ENCODE assay signal across 20 cellular contexts in genomic region chr3:117118604-117119003, GRCh38.
A peak's percentile ranks its signal among the peaks of the same experiment; 100 is the strongest.
DNase-seq lines count a peak whose midpoint lies in the region; ATAC-seq, FAIRE-seq and TF ChIP-seq lines count a peak whose summit lies in the region.
"Had no signal": no experiment of that assay in that cellular context is flagged by ENCODE, and none has a peak within 500 bp of the region (broad histone marks: within the 10 kb centered on the region; RNA-seq: fewer than 3 reads in every experiment).

No MANE protein-coding gene starts in this region.

- intact Hi-C loops in breast epithelium (cut with DNase I; ENCODE audit: low total_unique reads): no loop called here

- H3K4me1 Mint-ChIP-seq in astrocyte (ENCODE audit: low read depth, unreplicated experiment): peaks cover 3% of the 10 kb centered on the region
- peaks cover 14% of the 10 kb centered on the region for H3K4me1 Mint-ChIP-seq in mesothelial cell of epicardium
- H3K4me1 Mint-ChIP-seq: CD8-positive, alpha-beta memory T cell had no signal

- H3K4me3 Mint-ChIP-seq in astrocyte (ENCODE audit: unreplicated experiment) (no peak overlapping the region), mesothelial cell of epicardium (no peak overlapping the region)
- H3K4me3 Mint-ChIP-seq: CD8-positive, alpha-beta memory T cell had no signal

- H3K4me3 ChIP-seq in astrocyte (ENCODE audit: insufficient read depth, low read depth, low read length) (no peak overlapping the region), upper lobe of left lung (no peak overlapping the region), breast epithelium (no peak overlapping the region)
- H3K4me3 ChIP-seq: MG63 had no signal

- H3K9ac ChIP-seq in astrocyte (ENCODE audit: low read length): no peak overlapping the region

- H3K9me3 Mint-ChIP-seq in astrocyte (ENCODE audit: unreplicated experiment): no peaks in the 10 kb centered on the region
- no peaks in the 10 kb centered on the region for H3K9me3 Mint-ChIP-seq in mesothelial cell of epicardium

- ATAC-seq in upper lobe of left lung (ENCODE audit: low FRiP score in 2 of 2): no peak
- ATAC-seq: Panc1 had no signal

- DNase-seq in EL: peak; percentile 52
- peak; percentile 75 for DNase-seq in NCI-H1694 treated with DMSO at 0.1 percent for 48 hours (lab: John Stamatoyannopoulos, UW)
- DNase-seq in astrocyte (ENCODE audit: low read depth): peak; percentile 7
- DNase-seq in hepatic stellate cell (ENCODE audit: low spot score): peak; percentile 13
- no peak for DNase-seq in NCI-H510A treated with DMSO at 0.1 percent for 48 hours (lab: John Stamatoyannopoulos, UW)
- no peak for DNase-seq in upper lobe of left lung
- DNase-seq in mesothelial cell of epicardium (ENCODE audit: low spot score in 2 of 2, unreplicated experiment in 2 of 2): no peak
- DNase-seq in breast epithelium (ENCODE audit: low spot score in 2 of 2): no peak
- DNase-seq: CD8-positive, alpha-beta memory T cell; DMS79; H7; Kasumi-1; MG63; NCI-H1417; NCI-H187 treated with DMSO at 0.1 percent for 48 hours; NCI-H2107 had no signal

- H3K27ac Mint-ChIP-seq in astrocyte (ENCODE audit: unreplicated experiment) (no peak overlapping the region), mesothelial cell of epicardium (no peak overlapping the region)
- H3K27ac Mint-ChIP-seq: CD8-positive, alpha-beta memory T cell had no signal

- no peak overlapping the region for H2AFZ ChIP-seq in astrocyte (ENCODE audit: low read depth, low read length)

- WGBS in upper lobe of left lung, 2 donors: 91 to 100% methylated on average over 1 of the region's 1 CpG

- H4K20me1 ChIP-seq in astrocyte (ENCODE audit: insufficient read depth, low read length): no peaks in the 10 kb centered on the region

- H3K36me3 ChIP-seq in astrocyte (ENCODE audit: insufficient read depth, low read length) (no peaks in the 10 kb centered on the region), upper lobe of left lung (no peaks in the 10 kb centered on the region), breast epithelium (no peaks in the 10 kb centered on the region)
- H3K36me3 ChIP-seq: MG63 had no signal

- H3K27ac ChIP-seq in astrocyte (ENCODE audit: low read depth, low read length): no peak overlapping the region
- H3K27ac ChIP-seq in upper lobe of left lung: no peak overlapping the region
- no peak overlapping the region for H3K27ac ChIP-seq in breast epithelium
- H3K27ac ChIP-seq: C4-2B had no signal

- TF ChIP-seq CTCF in astrocyte (IDR thresholded peaks at IDR 0.05; ENCODE audit: insufficient read depth, low read depth, low read length): no peak
- no peak for TF ChIP-seq CTCF in upper lobe of left lung (IDR thresholded peaks at IDR 0.05)
- TF ChIP-seq CTCF in mesothelial cell of epicardium (IDR thresholded peaks at IDR 0.05; ENCODE audit: unreplicated experiment): no peak
- no peak for TF ChIP-seq CTCF in breast epithelium (IDR thresholded peaks at IDR 0.05)

- H3K27me3 Mint-ChIP-seq in astrocyte (ENCODE audit: low read depth, unreplicated experiment): no peaks in the 10 kb centered on the region
- H3K27me3 Mint-ChIP-seq in mesothelial cell of epicardium (ENCODE audit: low read depth): no peaks in the 10 kb centered on the region
- H3K27me3 Mint-ChIP-seq: CD8-positive, alpha-beta memory T cell had no signal

- no peaks in the 10 kb centered on the region for H3K79me2 ChIP-seq in astrocyte (ENCODE audit: insufficient read depth, low read length)

- H3K36me3 Mint-ChIP-seq in astrocyte (ENCODE audit: low read depth, unreplicated experiment) (no peaks in the 10 kb centered on the region), mesothelial cell of epicardium (no peaks in the 10 kb centered on the region)
- H3K36me3 Mint-ChIP-seq: CD8-positive, alpha-beta memory T cell had no signal

- no peak for FAIRE-seq in astrocyte (lab: Jason Lieb, UNC)
- FAIRE-seq: A204.1, GM12891 had no signal

- H3K27me3 ChIP-seq in astrocyte (ENCODE audit: insufficient read depth, low read length) (no peaks in the 10 kb centered on the region), upper lobe of left lung (no peaks in the 10 kb centered on the region), breast epithelium (no peaks in the 10 kb centered on the region)
- H3K27me3 ChIP-seq: MG63 had no signal

- H3K9me3 ChIP-seq in astrocyte (ENCODE audit: insufficient read depth, low read depth, low read length) (no peaks in the 10 kb centered on the region), upper lobe of left lung (no peaks in the 10 kb centered on the region), breast epithelium (no peaks in the 10 kb centered on the region)
- H3K9me3 ChIP-seq: MG63 had no signal

- H3K4me2 ChIP-seq in astrocyte (ENCODE audit: low read length): no peak overlapping the region

- no peak for TF ChIP-seq EP300 in upper lobe of left lung (IDR thresholded peaks at IDR 0.05)

- TF ChIP-seq POLR2A in upper lobe of left lung (IDR thresholded peaks at IDR 0.05) (no peak), breast epithelium (IDR thresholded peaks at IDR 0.05) (no peak)

- no peaks in the 10 kb centered on the region for H3K4me1 ChIP-seq in astrocyte (ENCODE audit: insufficient read depth, low read length)
- H3K4me1 ChIP-seq in upper lobe of left lung: no peaks in the 10 kb centered on the region
- no peaks in the 10 kb centered on the region for H3K4me1 ChIP-seq in breast epithelium

Comparison
In these comparisons a context has a peak if more than half of its experiments do, and no peak if none do; other contexts are left out.
1. DNase-seq: peak in EL (single experiment), NCI-H1694 treated with DMSO at 0.1 percent for 48 hours (single experiment), astrocyte (single experiment) and hepatic stellate cell (single experiment); none in NCI-H510A treated with DMSO at 0.1 percent for 48 hours (single experiment), upper lobe of left lung (0 of 2), mesothelial cell of epicardium (0 of 2) and breast epithelium (0 of 2).